ENCODE assay signal across 28 cellular contexts in the genomic region with DNA sequence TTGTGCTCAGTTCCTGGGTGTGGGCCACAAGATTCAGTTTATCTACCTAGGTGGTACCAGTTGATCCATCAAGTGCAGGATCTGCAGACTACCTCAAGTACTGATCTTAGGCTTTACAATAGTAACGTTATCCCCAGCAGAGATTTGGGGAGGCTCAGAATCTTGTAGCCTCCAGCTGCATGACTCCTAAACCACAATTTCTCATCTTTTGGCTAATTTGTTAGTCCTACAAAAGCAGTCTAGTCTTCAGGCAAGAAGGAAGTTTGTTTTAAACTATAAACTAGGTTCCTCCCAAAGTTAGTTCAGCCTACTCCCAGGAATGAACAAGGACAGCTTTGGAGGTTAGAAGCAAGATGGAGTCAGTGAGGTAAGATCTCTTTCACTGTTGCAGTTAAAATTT.
"Had no signal": no experiment of that assay in that cellular context is flagged by ENCODE, and none has a peak within 500 bp of the region (broad histone marks: within the 10 kb centered on the region; RNA-seq: fewer than 3 reads in every experiment).

No MANE protein-coding gene starts in this region.

- H3K4me3 ChIP-seq: ovary, psoas muscle, right lobe of liver, sigmoid colon, suprapubic skin, testis, tibial artery, transverse colon, upper lobe of right lung, vagina had no signal

- ATAC-seq: naive thymus-derived CD8-positive, alpha-beta T cell; natural killer cell treated with Interleukin-12 subunit alpha and Interleukin-12 subunit beta and Interleukin-15 and Interleukin-18, amount 100 ng/mL, for 72 hours; psoas muscle; right cardiac atrium; right lobe of liver; stimulated activated memory B cell treated with anti-CD40 and anti-IgM and Interleukin-4, amounts not matched to agents 10 μg/mL and 1 μg/mL and 100 μg/mL, for 72 hours; stimulated activated naive CD8-positive, alpha-beta T cell treated with anti-CD3 and anti-CD28 coated beads, Interleukin-15, amount 100 ng/mL, for 72 hours; stimulated activated naive CD8-positive, alpha-beta T cell treated with anti-CD3 and anti-CD28 coated beads, Interleukin-15, Interleukin-2, amounts not matched to agents 100 U/mL and 50 U/mL, for 24 hours; upper lobe of right lung had no signal

- H3K27ac ChIP-seq: neutrophil, ovary, parathyroid adenoma, psoas muscle, right lobe of liver, sigmoid colon, suprapubic skin, testis, tibial artery, transverse colon, upper lobe of right lung, vagina had no signal

- DNase-seq: naive thymus-derived CD8-positive, alpha-beta T cell; nephron progenitor cell; nucleus accumbens; ovary; posterior cingulate gyrus; psoas muscle; right cardiac atrium; right lobe of liver; sigmoid colon; small intestine; stimulated activated CD4-positive, alpha-beta T cell treated with anti-CD3 and anti-CD28 coated beads, Interleukin-15, amount 100 ng/mL, for 24 hours; stimulated activated CD4-positive, alpha-beta T cell treated with anti-CD3 and anti-CD28 coated beads, Interleukin-4, amount 100 ng/mL, for 1 hour; stimulated activated CD4-positive, alpha-beta T cell treated with anti-CD3 and anti-CD28 coated beads, Interleukin-4, amount 100 ng/mL, for 4 hours; stimulated activated CD8-positive, alpha-beta memory T cell treated with anti-CD3 and anti-CD28 coated beads, Interleukin-4, amount 100 ng/mL, for 48 hours; stimulated activated naive CD4-positive, alpha-beta T cell; stimulated activated naive CD8-positive, alpha-beta T cell treated with anti-CD3 and anti-CD28 coated beads, Interleukin-15, amount 100 ng/mL, for 72 hours; stimulated activated naive CD8-positive, alpha-beta T cell treated with anti-CD3 and anti-CD28 coated beads, Interleukin-15, Interleukin-2, amounts not matched to agents 100 U/mL and 50 U/mL, for 24 hours; substantia nigra; testis; tibial artery; transverse colon; upper lobe of right lung had no signal

- H3K4me1 ChIP-seq: right lobe of liver, sigmoid colon, suprapubic skin, testis, transverse colon, upper lobe of right lung, vagina had no signal

- H3K36me3 ChIP-seq: neutrophil, ovary, right lobe of liver, sigmoid colon, suprapubic skin, tibial artery, transverse colon, upper lobe of right lung, vagina had no signal

- H3K27me3 ChIP-seq: neutrophil, ovary, right lobe of liver, sigmoid colon, suprapubic skin, testis, tibial artery, transverse colon, upper lobe of right lung, vagina had no signal

- H3K79me2 ChIP-seq: parathyroid adenoma had no signal

- H2AFZ ChIP-seq: parathyroid adenoma had no signal

- H3K9me3 ChIP-seq: neutrophil, ovary, psoas muscle, right lobe of liver, sigmoid colon, suprapubic skin, testis, tibial artery, upper lobe of right lung, vagina had no signal

- H3K9ac ChIP-seq: parathyroid adenoma had no signal
